Comparison of ENCODE assay signal across 10 cellular contexts in the genomic region with DNA sequence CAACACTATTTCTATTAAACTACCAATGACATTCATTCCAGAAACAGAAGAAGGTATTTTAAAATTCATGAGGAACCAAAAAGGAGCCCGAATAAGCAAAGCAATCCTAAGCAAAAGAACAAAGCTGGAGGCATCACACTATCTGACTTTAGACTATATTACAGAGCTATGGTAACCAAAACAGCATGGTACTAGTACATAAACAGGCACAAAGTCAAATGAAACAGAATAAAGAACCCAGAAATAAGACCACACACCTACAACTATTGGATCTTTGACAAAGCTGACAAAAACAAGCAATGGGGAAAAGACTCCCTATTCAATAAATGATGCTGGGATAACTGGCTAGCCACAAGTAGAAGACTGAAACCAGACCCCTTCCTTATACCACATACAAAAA.
"Had no signal": no experiment of that assay in that cellular context is flagged by ENCODE, and none has a peak within 500 bp of the region (broad histone marks: within the 10 kb centered on the region; RNA-seq: fewer than 3 reads in every experiment).

No MANE protein-coding gene starts in this region.

- H3K4me2 ChIP-seq: GM23338 had no signal

- H3K27ac Mint-ChIP-seq: GM23338, H9, HFFc6 had no signal

- H3K9me3 ChIP-seq: HAP-1 had no signal

- H3K4me1 ChIP-seq: HAP-1 had no signal

- ATAC-seq: GM23338, HCT116 had no signal

- H3K4me3 ChIP-seq: GM23248, GM23338, HAP-1 had no signal

- H3K9ac ChIP-seq: GM23248 had no signal

- H3K27ac ChIP-seq: GM23248 had no signal

- H3K4me3 Mint-ChIP-seq: GM23338, H9, HFFc6 had no signal

- H3K36me3 ChIP-seq: HAP-1 had no signal

- DNase-seq: GM23248, GOT3, H7, H9, HCEC 1CT, HFFc6 had no signal

- H3K4me1 Mint-ChIP-seq: GM23338, H9 had no signal

- H2AFZ ChIP-seq: GM23248, GM23338 had no signal

- FAIRE-seq: H54 had no signal
